Comparison of ENCODE assay signal across 19 cellular contexts in the genomic region with DNA sequence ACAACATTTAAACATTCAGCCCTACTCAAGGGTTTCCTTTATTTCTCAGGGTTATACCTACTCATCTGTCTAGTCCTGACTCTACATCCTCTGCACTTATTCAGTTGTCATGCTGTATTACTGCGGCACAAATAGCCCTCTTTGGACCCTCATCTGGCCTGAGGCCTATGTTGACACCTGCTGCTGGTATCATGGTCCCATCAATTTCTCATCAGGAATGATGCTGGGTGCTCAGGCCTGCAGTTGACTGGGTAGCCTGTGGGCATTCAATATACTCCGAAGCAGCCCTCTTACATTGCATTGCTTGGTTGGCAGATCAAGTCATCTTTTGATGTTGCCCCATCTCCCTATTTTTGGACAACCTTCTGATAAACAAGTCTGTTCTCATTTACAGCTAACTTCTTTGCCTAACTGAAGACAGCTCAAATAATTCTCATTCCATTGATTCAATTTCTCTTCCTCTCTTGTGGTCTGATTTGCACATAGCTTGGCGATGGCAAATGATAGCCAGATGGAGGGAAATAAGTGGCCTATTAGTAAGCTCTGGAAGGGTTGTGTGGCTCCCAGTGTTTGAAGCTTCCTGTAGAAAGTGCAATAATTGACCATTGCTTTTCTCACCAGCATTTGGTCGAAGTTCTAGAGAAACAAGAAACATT. TPM values are rescaled to one million over a fixed set of nuclear protein-coding genes. Genes with fewer than 3 reads are reported as not detected.
DNase-seq lines count a peak whose midpoint lies in the region; ATAC-seq and TF ChIP-seq lines count a peak whose summit lies in the region.
"Had no signal": no experiment of that assay in that cellular context is flagged by ENCODE, and none has a peak within 500 bp of the region (broad histone marks: within the 10 kb centered on the region; RNA-seq: fewer than 3 reads in every experiment).

No MANE protein-coding gene starts in this region.

- no CpG with 5 or more reads among the region's 4 CpGs for WGBS in trophoblast cell (ENCODE audit: extremely low coverage, insufficient coverage, insufficient read length)
- WGBS in stomach, 5 donors, result 78 to 85% (median 82%) methylated on average over 4 of the region's 4 CpGs

- no peak for TF ChIP-seq POLR2A in stomach (IDR thresholded peaks at IDR 0.05)

- H3K9me3 ChIP-seq in adipocyte (ENCODE audit: control insufficient read depth, low read length) (no peaks in the 10 kb centered on the region), trophoblast cell (ENCODE audit: insufficient read depth, low read depth, low read length) (no peaks in the 10 kb centered on the region), stomach (no peaks in the 10 kb centered on the region)

- no peaks in the 10 kb centered on the region for H3K27me3 ChIP-seq in adipocyte (replicated peaks; ENCODE audit: control insufficient read depth, insufficient read depth, low read length)
- no peaks in the 10 kb centered on the region for H3K27me3 ChIP-seq in trophoblast cell (ENCODE audit: insufficient read depth, low read length)
- no peaks in the 10 kb centered on the region for H3K27me3 ChIP-seq in stomach

- H3K4me1 ChIP-seq in adipocyte (ENCODE audit: control insufficient read depth, insufficient read depth, low read length) (no peaks in the 10 kb centered on the region), trophoblast cell (ENCODE audit: control insufficient read depth in 1 of 2, insufficient read depth in 2 of 2, low read length in 2 of 2) (no peaks in the 10 kb centered on the region), stomach (no peaks in the 10 kb centered on the region)

- intact Hi-C loops in stomach (cut with DNase I; ENCODE audit: low total_unique reads), result no loop called here

- H4K91ac ChIP-seq in trophoblast cell (ENCODE audit: low read depth, low read length), result no peak overlapping the region

- H2BK12ac ChIP-seq in trophoblast cell (ENCODE audit: low read length), result no peak overlapping the region

- TF ChIP-seq EP300 in stomach (IDR thresholded peaks at IDR 0.05), result no peak

- no peak for ATAC-seq in HG03442 (IDR thresholded peaks at IDR 0.05; ENCODE audit: unreplicated experiment)
- ATAC-seq: K562, T-helper 17 cell had no signal

- H3K9ac ChIP-seq in adipocyte (ENCODE audit: low read length) (no peak overlapping the region), trophoblast cell (ENCODE audit: low read length) (no peak overlapping the region)

- H2AK5ac ChIP-seq in trophoblast cell (ENCODE audit: low read length), result no peak overlapping the region

- no peak overlapping the region for H3K27ac ChIP-seq in trophoblast cell (ENCODE audit: low read depth, low read length)
- no peak overlapping the region for H3K27ac ChIP-seq in stomach
- H3K27ac ChIP-seq: HL-60 had no signal

- H2BK120ac ChIP-seq in trophoblast cell (ENCODE audit: insufficient read depth, low read length, poor library complexity), result no peak overlapping the region

- H4K12ac ChIP-seq in trophoblast cell (ENCODE audit: low read depth, low read length), result no peak overlapping the region

- H3K14ac ChIP-seq in trophoblast cell (ENCODE audit: low read length), result no peak overlapping the region

- H3K4me3 ChIP-seq in adipocyte (ENCODE audit: low read length) (no peak overlapping the region), trophoblast cell (ENCODE audit: low read depth, low read length) (no peak overlapping the region), stomach (no peak overlapping the region)
- H3K4me3 ChIP-seq: K562 had no signal

- no peak overlapping the region for H3K18ac ChIP-seq in trophoblast cell (ENCODE audit: low read length)

- H2AFZ ChIP-seq in trophoblast cell (ENCODE audit: insufficient read depth, low read length, poor library complexity), result no peak overlapping the region

- no peaks in the 10 kb centered on the region for H3K79me1 ChIP-seq in trophoblast cell (ENCODE audit: low read length)

- DNase-seq in AG20443 (ENCODE audit: low spot score) (peak; percentile 63), GM04503 (ENCODE audit: low read depth) (peak; percentile 92), adipocyte (ENCODE audit: low read depth) (peak; percentile 39), trophoblast cell (peak; percentile 65 to 70), stomach (no peak), NCI-H187 (lab: John Stamatoyannopoulos, UW) (no peak)
- DNase-seq: ACHN; C1 segment of cervical spinal cord; H7; NCI-H1694 treated with DMSO at 0.1 percent for 48 hours; NCI-H345; NCI-H526 treated with DMSO at 0.1 percent for 48 hours; NK-92 treated with Interleukin-12 subunit alpha and Interleukin-12 subunit beta, amount 100 ng/mL, for 24 hours; SHP77 treated with DMSO at 0.1 percent for 48 hours; T-helper 17 cell had no signal

- H3K4me2 ChIP-seq in trophoblast cell (ENCODE audit: low read length), result no peak overlapping the region

- H2BK5ac ChIP-seq in trophoblast cell (ENCODE audit: low read depth, low read length, poor library complexity), result no peak overlapping the region

- no peak for TF ChIP-seq CTCF in stomach (IDR thresholded peaks at IDR 0.05)

- H3K4ac ChIP-seq in trophoblast cell (ENCODE audit: low read depth, low read length), result no peak overlapping the region

- H3K36me3 ChIP-seq in adipocyte (ENCODE audit: control insufficient read depth, insufficient read depth, low read length, severe bottlenecking), result no peaks in the 10 kb centered on the region
- no peaks in the 10 kb centered on the region for H3K36me3 ChIP-seq in trophoblast cell (ENCODE audit: control insufficient read depth in 1 of 2, insufficient read depth in 2 of 2, low read length in 2 of 2)
- no peaks in the 10 kb centered on the region for H3K36me3 ChIP-seq in stomach

- no peaks in the 10 kb centered on the region for H3K79me2 ChIP-seq in trophoblast cell (ENCODE audit: control insufficient read depth, insufficient read depth, low read length, poor library complexity)

- no peak overlapping the region for H3K23ac ChIP-seq in trophoblast cell (ENCODE audit: low read length)

- no peak overlapping the region for H4K8ac ChIP-seq in trophoblast cell (ENCODE audit: low read depth, low read length)

RNA-seq across cellular contexts. Expression of gene MC4R, which starts 19.1 kb away (rescaled TPM):
- polyA plus RNA-seq in trophoblast cell (2013), result 0.03 TPM in 1 of 2 replicates, not detected in the other
- total RNA-seq in stomach, result under 1 TPM in 1 of 5 donors, not detected in 4; 0.73 TPM
- polyA plus RNA-seq in stomach, result not detected
- total RNA-seq: K562, RPMI7951, T-helper 17 cell had no signal
- polyA plus RNA-seq: K562 had no signal

Comparison
In these comparisons a context has a peak if more than half of its experiments do, and no peak if none do; other contexts are left out.
1. DNase-seq: peak in AG20443 (single experiment), GM04503 (single experiment), adipocyte (single experiment) and trophoblast cell (2 of 2); none in stomach (single experiment) and NCI-H187 (0 of 2).